In the genomic region with DNA sequence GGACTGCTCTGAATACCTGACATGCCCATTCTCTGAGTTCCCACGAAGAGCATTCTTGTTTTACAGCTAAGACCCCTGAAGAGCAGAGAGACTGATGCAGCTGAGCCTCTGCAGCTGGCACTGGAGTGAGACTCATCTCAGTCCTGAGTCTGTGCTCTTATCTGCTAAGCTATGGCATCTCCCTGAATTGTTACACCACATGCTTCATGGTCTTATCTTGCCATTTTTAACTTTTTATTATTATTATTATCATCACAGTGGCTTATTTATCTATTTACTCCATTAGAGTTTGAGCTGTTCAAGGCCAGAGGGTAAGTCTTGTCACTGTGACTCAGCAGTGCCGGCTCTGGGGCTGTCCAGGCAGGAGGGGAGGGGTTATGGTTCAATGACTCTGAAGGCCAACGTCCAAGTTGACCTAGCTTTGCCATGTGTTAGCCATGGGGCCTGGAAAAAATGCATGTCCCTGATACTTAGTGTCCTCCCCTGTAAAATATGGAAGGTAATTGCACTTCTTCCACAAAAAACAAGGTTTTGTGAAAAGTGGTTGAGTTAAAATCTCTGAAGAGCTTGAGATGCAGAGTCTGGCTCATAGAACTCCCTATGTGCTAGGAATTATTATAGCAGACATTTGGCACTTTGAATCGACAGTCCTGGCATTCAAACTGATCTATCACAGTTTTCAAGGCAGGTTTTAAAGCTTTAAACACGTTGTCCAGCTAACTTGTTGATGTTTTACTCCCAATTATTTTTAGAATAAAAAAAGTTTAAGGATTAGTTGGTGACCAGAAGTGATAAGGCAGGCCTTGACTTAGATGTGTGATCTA, we compare ENCODE assay signal across 1 cellular context.
A peak's percentile ranks its signal among the peaks of the same experiment; 100 is the strongest.
TF ChIP-seq lines count a peak whose summit lies in the region.

No MANE protein-coding gene starts in this region.

TF ChIP-seq in K562, 482 proteins besides CTCF, POLR2A, EP300 and RAD21 (continued from another document):
- TF ChIP-seq, protein P1, sequence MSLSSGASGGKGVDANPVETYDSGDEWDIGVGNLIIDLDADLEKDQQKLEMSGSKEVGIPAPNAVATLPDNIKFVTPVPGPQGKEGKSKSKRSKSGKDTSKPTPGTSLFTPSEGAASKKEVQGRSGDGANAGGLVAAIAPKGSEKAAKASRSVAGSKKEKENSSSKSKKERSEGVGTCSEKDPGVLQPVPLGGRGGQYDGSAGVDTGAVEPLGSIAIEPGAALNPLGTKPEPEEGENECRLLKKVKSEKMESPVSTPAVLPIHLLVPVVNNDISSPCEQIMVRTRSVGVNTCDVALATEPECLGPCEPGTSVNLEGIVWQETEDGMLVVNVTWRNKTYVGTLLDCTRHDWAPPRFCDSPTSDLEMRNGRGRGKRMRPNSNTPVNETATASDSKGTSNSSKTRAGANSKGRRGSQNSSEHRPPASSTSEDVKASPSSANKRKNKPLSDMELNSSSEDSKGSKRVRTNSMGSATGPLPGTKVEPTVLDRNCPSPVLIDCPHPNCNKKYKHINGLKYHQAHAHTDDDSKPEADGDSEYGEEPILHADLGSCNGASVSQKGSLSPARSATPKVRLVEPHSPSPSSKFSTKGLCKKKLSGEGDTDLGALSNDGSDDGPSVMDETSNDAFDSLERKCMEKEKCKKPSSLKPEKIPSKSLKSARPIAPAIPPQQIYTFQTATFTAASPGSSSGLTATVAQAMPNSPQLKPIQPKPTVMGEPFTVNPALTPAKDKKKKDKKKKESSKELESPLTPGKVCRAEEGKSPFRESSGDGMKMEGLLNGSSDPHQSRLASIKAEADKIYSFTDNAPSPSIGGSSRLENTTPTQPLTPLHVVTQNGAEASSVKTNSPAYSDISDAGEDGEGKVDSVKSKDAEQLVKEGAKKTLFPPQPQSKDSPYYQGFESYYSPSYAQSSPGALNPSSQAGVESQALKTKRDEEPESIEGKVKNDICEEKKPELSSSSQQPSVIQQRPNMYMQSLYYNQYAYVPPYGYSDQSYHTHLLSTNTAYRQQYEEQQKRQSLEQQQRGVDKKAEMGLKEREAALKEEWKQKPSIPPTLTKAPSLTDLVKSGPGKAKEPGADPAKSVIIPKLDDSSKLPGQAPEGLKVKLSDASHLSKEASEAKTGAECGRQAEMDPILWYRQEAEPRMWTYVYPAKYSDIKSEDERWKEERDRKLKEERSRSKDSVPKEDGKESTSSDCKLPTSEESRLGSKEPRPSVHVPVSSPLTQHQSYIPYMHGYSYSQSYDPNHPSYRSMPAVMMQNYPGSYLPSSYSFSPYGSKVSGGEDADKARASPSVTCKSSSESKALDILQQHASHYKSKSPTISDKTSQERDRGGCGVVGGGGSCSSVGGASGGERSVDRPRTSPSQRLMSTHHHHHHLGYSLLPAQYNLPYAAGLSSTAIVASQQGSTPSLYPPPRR (CRISPR knock-in tag; IDR thresholded peaks at IDR 0.05; ENCODE audit: borderline replicate concordance): no peak
- TF ChIP-seq ETS2 (tag; IDR thresholded peaks at IDR 0.05; ENCODE audit: borderline replicate concordance, poor library complexity, severe bottlenecking) (no peak), ZNF644 (tag; IDR thresholded peaks at IDR 0.05; ENCODE audit: low read depth) (0 out of 2 replicates have a peak, but pooled peaks have one; percentile 64), ILK (tag; IDR thresholded peaks at IDR 0.05; ENCODE audit: borderline replicate concordance, low read depth) (no peak)
TF ChIP-seq in K562: peak in this region for 35.
